In the genomic region with DNA sequence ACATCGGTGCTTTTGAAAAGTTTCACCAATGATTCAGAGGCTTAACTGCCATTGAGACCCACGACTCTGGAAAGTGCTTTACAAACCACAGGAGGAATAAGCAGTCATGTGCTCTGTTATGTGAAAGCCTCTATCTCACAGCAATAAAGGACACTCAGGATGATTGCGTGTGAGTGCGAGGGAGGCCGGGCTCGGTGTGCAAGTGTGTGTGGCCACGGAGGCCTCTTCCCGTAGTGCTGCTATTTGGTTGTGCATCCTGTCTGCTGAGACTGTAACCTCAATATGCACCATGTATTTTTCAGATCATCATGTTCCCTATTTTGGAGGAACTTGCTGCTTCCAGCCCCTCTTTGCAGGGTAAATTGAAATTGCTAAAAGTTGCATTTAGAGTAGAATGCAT, we compare ENCODE assay signal across 7 cellular contexts.
DNase-seq lines count a peak whose midpoint lies in the region; ATAC-seq and TF ChIP-seq lines count a peak whose summit lies in the region.
"Not testable (repeated sequence)": the region's sequence is repeated elsewhere in the genome, so short reads cannot be mapped to it uniquely, and the experiment has no call there.

No MANE protein-coding gene starts in this region.

- H3K36me3 Mint-ChIP-seq in activated T-cell treated with anti-CD3 and anti-CD28 coated beads, Interleukin-2, amount 50 U/mL, for 72 hours (ENCODE audit: insufficient read depth in 2 of 2); naive B cell: not testable (repeated sequence)

- H3K27me3 Mint-ChIP-seq in activated T-cell treated with anti-CD3 and anti-CD28 coated beads, Interleukin-2, amount 50 U/mL, for 72 hours (ENCODE audit: low read depth), result peaks cover 14% of the 10 kb centered on the region
- not testable (repeated sequence) for H3K27me3 Mint-ChIP-seq in naive B cell

- H3K4me1 Mint-ChIP-seq in activated T-cell treated with anti-CD3 and anti-CD28 coated beads, Interleukin-2, amount 50 U/mL, for 72 hours (ENCODE audit: low read depth), result peaks cover 35% of the 10 kb centered on the region
- peaks cover 4 to 35% (median 32%) of the 10 kb centered on the region in 3 donors for H3K4me1 Mint-ChIP-seq in naive B cell

- not testable (repeated sequence) for H3K27ac Mint-ChIP-seq in activated T-cell treated with anti-CD3 and anti-CD28 coated beads, Interleukin-2, amount 50 U/mL, for 72 hours
- peak overlapping the region in 3 of 6 donors; percentile 21 to 88 (median 34) for H3K27ac Mint-ChIP-seq in naive B cell

- DNase-seq in GM12864 (ENCODE audit: low read depth) (peak; percentile 22), KG1 (lab: John Stamatoyannopoulos, UW) (peak; percentile 2), SIG-M5 treated with dmso at 0.1 percent for 504 hours (lab: John Stamatoyannopoulos, UW; ENCODE audit: unreplicated experiment) (peak; percentile 1), naive B cell (peak; percentile 25)
- DNase-seq in activated T-cell treated with anti-CD3 and anti-CD28 coated beads, Interleukin-2, amount 50 U/mL, for 72 hours, result peak in 1 of 2 donors; percentile 22

- not testable (repeated sequence) for TF ChIP-seq CTCF in GM12864 (IDR thresholded peaks at IDR 0.05; ENCODE audit: low read depth, low read length, missing control alignments)

- not testable (repeated sequence) for H3K4me3 ChIP-seq in GM12864 (ENCODE audit: low read depth, low read length)

- H3K4me3 Mint-ChIP-seq in activated T-cell treated with anti-CD3 and anti-CD28 coated beads, Interleukin-2, amount 50 U/mL, for 72 hours, result not testable (repeated sequence)
- H3K4me3 Mint-ChIP-seq in naive B cell, result peak overlapping the region in 5 of 8 donors; percentile 5 to 80 (median 24)

- H3K9me3 Mint-ChIP-seq in activated T-cell treated with anti-CD3 and anti-CD28 coated beads, Interleukin-2, amount 50 U/mL, for 72 hours; naive B cell: not testable (repeated sequence)

- ATAC-seq in HG02610 (IDR thresholded peaks at IDR 0.05; ENCODE audit: unreplicated experiment), result peak; percentile 37
- peak; percentile 11 to 20 for ATAC-seq in activated CD4-positive, CD25-positive, alpha-beta regulatory T cell treated with anti-CD3 and anti-CD28 coated beads, Interleukin-2, amount 50 U/mL, for 24 hours
- peak; percentile 53 to 70 for ATAC-seq in activated T-cell treated with anti-CD3 and anti-CD28 coated beads, Interleukin-2, amount 50 U/mL, for 72 hours (replicated peaks in 1 of 2)
- ATAC-seq in naive B cell (ENCODE audit: low read depth in 2 of 2), result peak; percentile 45 to 73
